In the genomic region with DNA sequence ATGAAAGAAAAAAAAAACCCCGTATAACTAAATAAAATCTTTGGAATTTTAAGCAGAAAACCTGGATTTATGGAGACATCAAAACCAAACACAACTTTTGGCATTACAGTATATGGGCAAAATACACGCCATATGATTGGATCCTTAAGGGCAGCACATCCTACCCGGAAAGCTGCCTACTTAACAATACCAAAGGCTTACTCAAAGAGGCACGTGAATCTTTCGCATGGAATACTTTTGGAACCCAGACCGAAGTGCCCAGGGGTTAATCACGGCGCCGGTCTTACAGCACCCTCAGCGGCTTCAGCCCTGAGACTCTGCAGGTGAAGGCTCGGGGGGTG, we compare ENCODE assay signal across 8 cellular contexts. TPM values are rescaled to one million over a fixed set of nuclear protein-coding genes. Genes with fewer than 3 reads are reported as not detected.
DNase-seq lines count a peak whose midpoint lies in the region; ATAC-seq and TF ChIP-seq lines count a peak whose summit lies in the region.

No MANE protein-coding gene starts in this region.

- no peak for TF ChIP-seq CTCF in PC-3 (conservative IDR thresholded peaks at IDR 0.05; ENCODE audit: low read depth, low read length)

- peak overlapping the region; percentile 86 for H2AFZ ChIP-seq in PC-3 (ENCODE audit: low read length)

- no peak for DNase-seq in H7
- DNase-seq in PC-3, result peak; percentile 15
- peak; percentile 54 for DNase-seq in myocyte (ENCODE audit: low read depth)
- no peak for DNase-seq in GDM1 (lab: John Stamatoyannopoulos, UW)
- no peak for DNase-seq in KG1 (lab: John Stamatoyannopoulos, UW)

- H3K9me3 ChIP-seq in PC-3 (ENCODE audit: low read length) (no peaks in the 10 kb centered on the region), endocrine pancreas (ENCODE audit: control insufficient read depth, low read length) (no peaks in the 10 kb centered on the region)

- no peaks in the 10 kb centered on the region for H4K20me1 ChIP-seq in PC-3 (ENCODE audit: low read length)

- peak overlapping the region; percentile 34; the same call in 1 of the 2 replicates for H3K27ac ChIP-seq in PC-3 (ENCODE audit: low read length)

- peak overlapping the region; percentile 28 for H3K4me3 ChIP-seq in GM08714 (ENCODE audit: low read length)
- peak overlapping the region; percentile 56 for H3K4me3 ChIP-seq in H7 (ENCODE audit: insufficient read depth, low read depth, low read length)
- peak overlapping the region; percentile 72 for H3K4me3 ChIP-seq in PC-3 (ENCODE audit: low read length)
- H3K4me3 ChIP-seq in endocrine pancreas (ENCODE audit: control insufficient read depth, insufficient read depth, low read length), result peak overlapping the region; percentile 67

- BruUV-seq in PC-3 (replicated peaks; lab: Mats Ljungman, UMichigan), result TSS peak; percentile 28

- peak; percentile 63 for ATAC-seq in PC-3
- ATAC-seq in GM21825 (IDR thresholded peaks at IDR 0.05; ENCODE audit: unreplicated experiment), result no peak

- intact Hi-C loops in PC-3 (cut with micrococcal nuclease), result no loop called here

- no peaks in the 10 kb centered on the region for H3F3A ChIP-seq in PC-3 (ENCODE audit: low read length, unreplicated experiment)

- H3K9me2 ChIP-seq in PC-3 (replicated peaks; ENCODE audit: low read length), result no peaks in the 10 kb centered on the region

- CTCF ChIA-PET in PC-3 (lab: Charles Lee), result no interaction called here

- POLR2A ChIA-PET in PC-3 (lab: Charles Lee; ENCODE audit: unreplicated experiment), result no interaction called here

- no peaks in the 10 kb centered on the region for H3K79me2 ChIP-seq in PC-3 (ENCODE audit: low read length)

- peaks cover 15% of the 10 kb centered on the region for H3K4me1 ChIP-seq in PC-3 (ENCODE audit: insufficient read depth, low read length)
- no peaks in the 10 kb centered on the region for H3K4me1 ChIP-seq in endocrine pancreas (ENCODE audit: control insufficient read depth, insufficient read depth, low read length)

- H3K4me2 ChIP-seq in PC-3 (ENCODE audit: low read length), result peak overlapping the region; percentile 81

- no peaks in the 10 kb centered on the region for H3K27me3 ChIP-seq in H7 (ENCODE audit: control insufficient read depth, insufficient read depth, low read length)
- no peaks in the 10 kb centered on the region for H3K27me3 ChIP-seq in PC-3 (ENCODE audit: low read length)
- no peaks in the 10 kb centered on the region for H3K27me3 ChIP-seq in endocrine pancreas (ENCODE audit: control insufficient read depth, insufficient read depth, low read length)

- peaks cover 6% of the 10 kb centered on the region for H3K36me3 ChIP-seq in H7 (replicated peaks; ENCODE audit: control insufficient read depth, insufficient read depth, low read length)
- H3K36me3 ChIP-seq in PC-3 (ENCODE audit: low read depth, low read length), result no peaks in the 10 kb centered on the region
- H3K36me3 ChIP-seq in endocrine pancreas (ENCODE audit: control insufficient read depth, insufficient read depth, low read length), result no peaks in the 10 kb centered on the region

- H3K9ac ChIP-seq in PC-3 (ENCODE audit: low read length), result peak overlapping the region; percentile 61
- H3K9ac ChIP-seq in endocrine pancreas (ENCODE audit: control insufficient read depth, insufficient read depth, low read length), result peak overlapping the region; percentile 63

RNA-seq across cellular contexts. Expression of gene CCDC169, which starts 0.4 kb away (rescaled TPM):
- 19.9 and 32.7 TPM in 2 replicates for total RNA-seq in H7 (2014; rRNA removed; shearing (Covaris generic))
- total RNA-seq in PC-3 (2014; rRNA removed), result 0.69 and 6.5 TPM in 2 replicates
- 25.4 and 28.1 TPM in 2 replicates for total RNA-seq in myocyte
- polyA plus RNA-seq in myocyte (2012), result 12.6 TPM

RNA-seq across cellular contexts. Expression of gene SPART, which starts 49.0 kb away (rescaled TPM):
- total RNA-seq in H7 (2014; rRNA removed; shearing (Covaris generic)), result 46.0 and 61.0 TPM in 2 replicates
- total RNA-seq in PC-3 (2014; rRNA removed), result 15.0 and 23.3 TPM in 2 replicates
- total RNA-seq in myocyte, result 120 and 153 TPM in 2 replicates
- polyA plus RNA-seq in myocyte (2012), result 66.2 TPM

Comparison
In these comparisons a context has a peak if more than half of its experiments do, and no peak if none do; other contexts are left out.
1. DNase-seq: peak in PC-3 (single experiment) and myocyte (single experiment); none in H7 (single experiment), GDM1 (single experiment) and KG1 (single experiment).
2. Peak in every context shown above with its lines, with median percentiles within 50 percentile points of each other: H3K4me3 ChIP-seq.